In genomic region chr15:39990706-39991105, GRCh38 we compare ENCODE assay signal across 36 cellular contexts.
"Had no signal": no experiment of that assay in that cellular context is flagged by ENCODE, and none has a peak within 500 bp of the region (broad histone marks: within the 10 kb centered on the region; RNA-seq: fewer than 3 reads in every experiment).

No MANE protein-coding gene starts in this region.

- H3K27ac ChIP-seq: adrenal gland, body of pancreas, brain microvascular endothelial cell, breast epithelium, VCaP had no signal

- H3K27ac Mint-ChIP-seq: activated B cell treated with CpG ODN at 0.5 μM for 24 hours; activated CD4-positive, alpha-beta memory T cell treated with anti-CD3 and anti-CD28 coated beads for 36 hours; activated CD4-positive, alpha-beta T cell treated with anti-CD3 and anti-CD28 coated beads, Interleukin-2, amount 10 ng/mL, durations not matched to agents 24 days and 14 days; activated CD8-positive, alpha-beta T cell treated with anti-CD3 and anti-CD28 coated beads for 36 hours; activated naive CD4-positive, alpha-beta T cell treated with anti-CD3 and anti-CD28 coated beads for 36 hours; activated naive CD8-positive, alpha-beta T cell treated with anti-CD3 and anti-CD28 coated beads for 36 hours; activated T-cell treated with anti-CD3 and anti-CD28 coated beads, Interleukin-2, amount 50 U/mL, for 72 hours; activated T-helper 1 cell treated with anti-CD3 and anti-CD28 coated beads, Interleukin-12 subunit alpha, Interleukin-12 subunit beta, Interleukin-2, Interleukin-4 antibody, amounts not matched to agents 30 ng/mL and 10 ng/mL and 1 ng/mL, durations not matched to agents 14 hours and 24 hours and 36 hours; activated T-helper 17 cell treated with anti-CD3 and anti-CD28 coated beads, Interleukin-2, amount 50 U/mL, for 72 hours; T-helper 1 cell treated with Interleukin-12 subunit alpha and Interleukin-12 subunit beta and Interleukin-4 antibody, amounts not matched to agents 30 μg/mL and 1 μg/mL, for 36 hours; T-helper 2 cell treated with Interferon-gamma antibody and Interleukin-4, amounts not matched to agents 5 μg/mL and 100 μg/mL, for 36 hours had no signal

- H3K4me1 ChIP-seq: adrenal gland, body of pancreas, breast epithelium had no signal

- DNase-seq: activated B cell treated with CpG ODN at 0.5 μM for 24 hours; activated CD4-positive, alpha-beta memory T cell treated with anti-CD3 and anti-CD28 coated beads for 36 hours; activated CD4-positive, alpha-beta T cell treated with anti-CD3 and anti-CD28 coated beads for 4 hours; activated CD4-positive, alpha-beta T cell treated with anti-CD3 and anti-CD28 coated beads, Interleukin-2, amount 10 ng/mL, durations not matched to agents 24 days and 14 days; activated CD4-positive, alpha-beta T cell treated with anti-CD3 and anti-CD28 coated beads, Interleukin-2, amount 50 U/mL, for 1 hour; activated CD4-positive, alpha-beta T cell treated with anti-CD3 and anti-CD28 coated beads, Interleukin-2, amount 50 U/mL, for 4 hours; activated CD4-positive, CD25-positive, alpha-beta regulatory T cell treated with anti-CD3 and anti-CD28 coated beads, Interleukin-2, amount 50 U/mL, for 72 hours; activated CD8-positive, alpha-beta memory T cell treated with anti-CD3 and anti-CD28 coated beads, Interleukin-2, amount 50 U/mL, for 4 hours; activated CD8-positive, alpha-beta T cell treated with anti-CD3 and anti-CD28 coated beads for 36 hours; activated effector memory CD4-positive, alpha-beta T cell treated with anti-CD3 and anti-CD28 coated beads, Interleukin-2, amount 50 U/mL, for 16 hours; activated gamma-delta T cell treated with Interleukin-2 at 50 U/mL for 16 hours; activated naive CD4-positive, alpha-beta T cell; activated naive CD4-positive, alpha-beta T cell treated with anti-CD3 and anti-CD28 coated beads for 36 hours; activated naive CD4-positive, alpha-beta T cell treated with anti-CD3 and anti-CD28 coated beads, Interleukin-2, amount 50 U/mL, for 16 hours; activated naive CD8-positive, alpha-beta T cell treated with anti-CD3 and anti-CD28 coated beads for 36 hours; activated T-cell treated with anti-CD3 and anti-CD28 coated beads for 4 hours; activated T-cell treated with anti-CD3 and anti-CD28 coated beads, Interleukin-2, amount 50 U/mL, for 1 hour; activated T-cell treated with anti-CD3 and anti-CD28 coated beads, Interleukin-2, amount 50 U/mL, for 4 hours; activated T-cell treated with anti-CD3 and anti-CD28 coated beads, Interleukin-2, amount 50 U/mL, for 72 hours; adrenal gland; amniotic stem cell; aorta; body of pancreas; brain microvascular endothelial cell; central memory CD4-positive, alpha-beta T cell; cerebellar nuclear complex; T-helper 1 cell; T-helper 2 cell; T-helper 9 cell had no signal

- H3K4me3 ChIP-seq: adrenal gland, body of pancreas, breast epithelium had no signal

- ATAC-seq: activated CD8-positive, alpha-beta T cell treated with anti-CD3 and anti-CD28 coated beads for 36 hours; activated naive CD4-positive, alpha-beta T cell treated with anti-CD3 and anti-CD28 coated beads, Interleukin-2, amount 50 U/mL, for 72 hours; activated T-cell treated with anti-CD3 and anti-CD28 coated beads, Interleukin-2, amount 50 U/mL, for 4 hours; activated T-cell treated with anti-CD3 and anti-CD28 coated beads, Interleukin-2, amount 50 U/mL, for 72 hours; activated T-helper 17 cell treated with anti-CD3 and anti-CD28 coated beads, Interleukin-2, amount 50 U/mL, for 72 hours; body of pancreas had no signal

- H3K27me3 Mint-ChIP-seq: activated B cell treated with CpG ODN at 0.5 μM for 24 hours; activated CD4-positive, alpha-beta memory T cell treated with anti-CD3 and anti-CD28 coated beads for 36 hours; activated CD4-positive, alpha-beta T cell treated with anti-CD3 and anti-CD28 coated beads, Interleukin-2, amount 10 ng/mL, durations not matched to agents 24 days and 14 days; activated CD8-positive, alpha-beta T cell treated with anti-CD3 and anti-CD28 coated beads for 36 hours; activated naive CD8-positive, alpha-beta T cell treated with anti-CD3 and anti-CD28 coated beads for 36 hours; activated T-helper 17 cell treated with anti-CD3 and anti-CD28 coated beads, Interleukin-2, amount 50 U/mL, for 72 hours had no signal

- H3K4me3 Mint-ChIP-seq: activated B cell treated with CpG ODN at 0.5 μM for 24 hours; activated CD4-positive, alpha-beta memory T cell treated with anti-CD3 and anti-CD28 coated beads for 36 hours; activated CD4-positive, alpha-beta T cell treated with anti-CD3 and anti-CD28 coated beads, Interleukin-2, amount 10 ng/mL, durations not matched to agents 24 days and 14 days; activated CD8-positive, alpha-beta T cell treated with anti-CD3 and anti-CD28 coated beads for 36 hours; activated naive CD4-positive, alpha-beta T cell treated with anti-CD3 and anti-CD28 coated beads for 36 hours; activated naive CD8-positive, alpha-beta T cell treated with anti-CD3 and anti-CD28 coated beads for 36 hours; activated T-cell treated with anti-CD3 and anti-CD28 coated beads, Interleukin-2, amount 50 U/mL, for 4 hours; activated T-cell treated with anti-CD3 and anti-CD28 coated beads, Interleukin-2, amount 50 U/mL, for 72 hours; activated T-helper 1 cell treated with anti-CD3 and anti-CD28 coated beads, Interleukin-12 subunit alpha, Interleukin-12 subunit beta, Interleukin-2, Interleukin-4 antibody, amounts not matched to agents 30 ng/mL and 10 ng/mL and 1 ng/mL, durations not matched to agents 14 hours and 24 hours and 36 hours; activated T-helper 17 cell treated with anti-CD3 and anti-CD28 coated beads, Interleukin-2, amount 50 U/mL, for 72 hours; T-helper 1 cell treated with Interleukin-12 subunit alpha and Interleukin-12 subunit beta and Interleukin-4 antibody, amounts not matched to agents 30 μg/mL and 1 μg/mL, for 36 hours; T-helper 2 cell treated with Interferon-gamma antibody and Interleukin-4, amounts not matched to agents 5 μg/mL and 100 μg/mL, for 36 hours had no signal

- H3K9me3 ChIP-seq: adrenal gland, body of pancreas, breast epithelium had no signal

- H3K27me3 ChIP-seq: adrenal gland, body of pancreas, brain microvascular endothelial cell, breast epithelium had no signal

- H3K4me1 Mint-ChIP-seq: activated B cell treated with CpG ODN at 0.5 μM for 24 hours; activated CD4-positive, alpha-beta T cell treated with anti-CD3 and anti-CD28 coated beads, Interleukin-2, amount 10 ng/mL, durations not matched to agents 24 days and 14 days; activated naive CD8-positive, alpha-beta T cell treated with anti-CD3 and anti-CD28 coated beads for 36 hours; activated T-helper 17 cell treated with anti-CD3 and anti-CD28 coated beads, Interleukin-2, amount 50 U/mL, for 72 hours had no signal

- H3K9me3 Mint-ChIP-seq: activated B cell treated with CpG ODN at 0.5 μM for 24 hours; activated CD4-positive, alpha-beta memory T cell treated with anti-CD3 and anti-CD28 coated beads for 36 hours; activated CD4-positive, alpha-beta T cell treated with anti-CD3 and anti-CD28 coated beads, Interleukin-2, amount 10 ng/mL, durations not matched to agents 24 days and 14 days; activated CD8-positive, alpha-beta T cell treated with anti-CD3 and anti-CD28 coated beads for 36 hours; activated naive CD4-positive, alpha-beta T cell treated with anti-CD3 and anti-CD28 coated beads for 36 hours; activated naive CD4-positive, alpha-beta T cell treated with anti-CD3 and anti-CD28 coated beads, Interleukin-2, amount 50 U/mL, for 72 hours; activated naive CD8-positive, alpha-beta T cell treated with anti-CD3 and anti-CD28 coated beads for 36 hours; activated T-cell treated with anti-CD3 and anti-CD28 coated beads, Interleukin-2, amount 50 U/mL, for 4 hours; activated T-cell treated with anti-CD3 and anti-CD28 coated beads, Interleukin-2, amount 50 U/mL, for 72 hours; activated T-helper 1 cell treated with anti-CD3 and anti-CD28 coated beads, Interleukin-12 subunit alpha, Interleukin-12 subunit beta, Interleukin-2, Interleukin-4 antibody, amounts not matched to agents 30 ng/mL and 10 ng/mL and 1 ng/mL, durations not matched to agents 14 hours and 24 hours and 36 hours; activated T-helper 17 cell treated with anti-CD3 and anti-CD28 coated beads, Interleukin-2, amount 50 U/mL, for 72 hours; T-helper 1 cell treated with Interleukin-12 subunit alpha and Interleukin-12 subunit beta and Interleukin-4 antibody, amounts not matched to agents 30 μg/mL and 1 μg/mL, for 36 hours; T-helper 2 cell treated with Interferon-gamma antibody and Interleukin-4, amounts not matched to agents 5 μg/mL and 100 μg/mL, for 36 hours had no signal
